ENCODE assay signal across 26 cellular contexts in genomic region chr12:62725781-62726180, GRCh38.
DNase-seq lines count a peak whose midpoint lies in the region; ATAC-seq and TF ChIP-seq lines count a peak whose summit lies in the region.
"Had no signal": no experiment of that assay in that cellular context is flagged by ENCODE, and none has a peak within 500 bp of the region (broad histone marks: within the 10 kb centered on the region; RNA-seq: fewer than 3 reads in every experiment).

No MANE protein-coding gene starts in this region.

- dilution Hi-C loops in IMR-90 (cut with HindIII; ENCODE audit: low sequenced_read_pairs, unreplicated experiment) = no loop called here

- H3K4me1 Mint-ChIP-seq in endodermal cell (peaks cover 50% of the 10 kb centered on the region), nephron (peaks cover 72% of the 10 kb centered on the region)

- no peak overlapping the region for H3K14ac ChIP-seq in IMR-90 (replicated peaks; ENCODE audit: low read depth, low read length)

- in situ Hi-C loops in IMR-90 (cut with MboI; ENCODE audit: low sequenced_read_pairs) = no loop called here

- H3K9ac ChIP-seq in IMR-90 (ENCODE audit: low read depth, low read length) (no peak overlapping the region), endodermal cell (ENCODE audit: extremely low read depth, low read length, poor library complexity, severe bottlenecking) (no peak overlapping the region)
- H3K9ac ChIP-seq: BLaER1 had no signal

- H3K9me3 Mint-ChIP-seq in endodermal cell (no peaks in the 10 kb centered on the region), nephron (no peaks in the 10 kb centered on the region)
- H3K9me3 Mint-ChIP-seq: activated naive CD4-positive, alpha-beta T cell treated with anti-CD3 and anti-CD28 coated beads for 36 hours; activated T-cell treated with anti-CD3 and anti-CD28 coated beads, Interleukin-2, amount 50 U/mL, for 4 hours; stimulated activated naive CD8-positive, alpha-beta T cell treated with anti-CD3 and anti-CD28 coated beads, Interleukin-15, Interleukin-2, amounts not matched to agents 100 ng/mL and 50 ng/mL, for 24 hours had no signal

- H3K27me3 Mint-ChIP-seq in endodermal cell (ENCODE audit: insufficient read depth) (no peaks in the 10 kb centered on the region), nephron (ENCODE audit: low read depth) (peaks cover 13% of the 10 kb centered on the region)
- H3K27me3 Mint-ChIP-seq: stimulated activated naive CD8-positive, alpha-beta T cell treated with anti-CD3 and anti-CD28 coated beads, Interleukin-15, Interleukin-2, amounts not matched to agents 100 ng/mL and 50 ng/mL, for 24 hours had no signal

- no peak overlapping the region for H2AK9ac ChIP-seq in IMR-90 (replicated peaks; ENCODE audit: low read depth, low read length, poor library complexity)

- no peak overlapping the region for H2BK5ac ChIP-seq in IMR-90 (ENCODE audit: low read depth, low read length, poor library complexity, severe bottlenecking)

- H3K56ac ChIP-seq in IMR-90 (ENCODE audit: extremely low read depth, insufficient read depth, low read length) = no peak overlapping the region

- POLR2A ChIA-PET in IMR-90 (lab: Charles Lee; ENCODE audit: unreplicated experiment) = no interaction called here

- H3K18ac ChIP-seq in IMR-90 (ENCODE audit: low read depth, low read length) = 0 out of 2 replicates have a peak overlapping the region, but pooled peaks have one; percentile 55

- no peak overlapping the region for H4K5ac ChIP-seq in IMR-90 (ENCODE audit: low read depth, low read length)

- H3K27ac ChIP-seq in ACC112 (ENCODE audit: low read depth, low read length) = peak overlapping the region; percentile 91
- H3K27ac ChIP-seq in IMR-90 (ENCODE audit: insufficient read depth, low read length) = no peak overlapping the region
- H3K27ac ChIP-seq in endodermal cell (ENCODE audit: low read depth, low read length) = no peak overlapping the region
- H3K27ac ChIP-seq: BLaER1, neutrophil, spleen had no signal

- no peaks in the 10 kb centered on the region for H3K9me3 ChIP-seq in IMR-90 (ENCODE audit: control insufficient read depth, insufficient read depth, low read length)
- H3K9me3 ChIP-seq in endodermal cell (ENCODE audit: control insufficient read depth, low read length) = no peaks in the 10 kb centered on the region
- H3K9me3 ChIP-seq: BLaER1, neutrophil, spleen, transverse colon had no signal

- DNase-seq in IMR-90 (no peak), endodermal cell (no peak), NCI-H1436 (lab: John Stamatoyannopoulos, UW) (no peak), NCI-H2196 (lab: John Stamatoyannopoulos, UW; ENCODE audit: unreplicated experiment) (no peak), SKM-1 (lab: John Stamatoyannopoulos, UW; ENCODE audit: unreplicated experiment) (no peak)
- no peak for DNase-seq in stimulated activated CD4-positive, alpha-beta T cell treated with anti-CD3 and anti-CD28 coated beads, Interleukin-12 subunit alpha, Interleukin-12 subunit beta, amount 100 ng/mL, for 4 hours
- DNase-seq: activated CD4-positive, alpha-beta T cell treated with anti-CD3 and anti-CD28 coated beads for 1 hour; activated naive CD4-positive, alpha-beta T cell treated with anti-CD3 and anti-CD28 coated beads for 36 hours; activated T-cell treated with anti-CD3 and anti-CD28 coated beads, Interleukin-2, amount 50 U/mL, for 4 hours; central memory CD4-positive, alpha-beta T cell; dorsolateral prefrontal cortex; foreskin melanocyte; hippocampal formation; NCI-H1092 treated with DMSO at 0.1 percent for 48 hours; NCI-H2081 treated with DMSO at 0.1 percent for 48 hours; NCI-H446; spleen; stimulated activated CD4-positive, alpha-beta T cell treated with anti-CD3 and anti-CD28 coated beads, Interleukin-4, amount 100 ng/mL, for 4 hours; T1000; transverse colon had no signal

- H3K4me3 Mint-ChIP-seq in endodermal cell (no peak overlapping the region), nephron (no peak overlapping the region)
- H3K4me3 Mint-ChIP-seq: activated naive CD4-positive, alpha-beta T cell treated with anti-CD3 and anti-CD28 coated beads for 36 hours; activated T-cell treated with anti-CD3 and anti-CD28 coated beads, Interleukin-2, amount 50 U/mL, for 4 hours; stimulated activated naive CD8-positive, alpha-beta T cell treated with anti-CD3 and anti-CD28 coated beads, Interleukin-15, Interleukin-2, amounts not matched to agents 100 ng/mL and 50 ng/mL, for 24 hours had no signal

- no peak overlapping the region for H4K8ac ChIP-seq in IMR-90 (ENCODE audit: low read depth in 2 of 2, low read length in 2 of 2)

- no peak overlapping the region for H3K4me2 ChIP-seq in IMR-90 (ENCODE audit: low read depth, low read length)
- H3K4me2 ChIP-seq: BLaER1 had no signal

- TF ChIP-seq RAD21 in IMR-90 (IDR thresholded peaks at IDR 0.05; ENCODE audit: low read length) = no peak

- H3K79me1 ChIP-seq in IMR-90 (ENCODE audit: low read depth in 1 of 2, low read length in 2 of 2) = peaks cover 0 to 5% of the 10 kb centered on the region in 2 experiments; a peak in 1 of 4 replicates

- TF ChIP-seq CTCF in IMR-90 (conservative IDR thresholded peaks at IDR 0.05; ENCODE audit: low read depth, low read length) = no peak
- TF ChIP-seq CTCF in endodermal cell (conservative IDR thresholded peaks at IDR 0.05) = no peak
- no peak for TF ChIP-seq CTCF in nephron (IDR thresholded peaks at IDR 0.05; ENCODE audit: unreplicated experiment in 3 of 3)

- WGBS in IMR-90 (ENCODE audit: extremely low coverage in 2 of 2, insufficient read length in 1 of 2), 2 experiments = no CpG with 5 or more reads among the region's 1 CpG
- WGBS in endodermal cell (ENCODE audit: insufficient coverage in 1 of 2, insufficient read length in 1 of 2), 2 experiments = 89% methylated on average over 1 of the region's 1 CpG; no CpG with 5 or more reads in 1 of the 2 experiments

- peak overlapping the region; percentile 36; the same call in 1 of the 2 replicates for H4K91ac ChIP-seq in IMR-90 (ENCODE audit: insufficient read depth, low read depth, low read length)

- peak overlapping the region; percentile 93 for H2BK120ac ChIP-seq in IMR-90 (ENCODE audit: low read depth, low read length)

- CTCF ChIA-PET in IMR-90 (lab: Yijun Ruan, JAX) = no interaction called here

- H3K4ac ChIP-seq in IMR-90 (ENCODE audit: low read depth, low read length) = peak overlapping the region; percentile 33; the same call in 1 of the 2 replicates

- no peak for TF ChIP-seq POLR2A in IMR-90 (IDR thresholded peaks at IDR 0.05; ENCODE audit: low read depth, low read length)

- peak overlapping the region; percentile 42; the same call in 2 of the 3 replicates for H2BK15ac ChIP-seq in IMR-90 (ENCODE audit: low read depth, low read length)

- no peaks in the 10 kb centered on the region for H4K20me1 ChIP-seq in IMR-90 (ENCODE audit: insufficient read depth, low read length)
- H4K20me1 ChIP-seq: BLaER1 had no signal

- no peaks in the 10 kb centered on the region for H3K27me3 ChIP-seq in ACC112 (ENCODE audit: insufficient read depth, low read length)
- H3K27me3 ChIP-seq in IMR-90 (ENCODE audit: control insufficient read depth, insufficient read depth, low read length) = no peaks in the 10 kb centered on the region
- H3K27me3 ChIP-seq in endodermal cell (ENCODE audit: control insufficient read depth, insufficient read depth, low read length, poor library complexity, severe bottlenecking) = no peaks in the 10 kb centered on the region
- H3K27me3 ChIP-seq: BLaER1, dorsolateral prefrontal cortex, neutrophil, spleen, transverse colon had no signal

- H3K36me3 ChIP-seq in ACC112 (ENCODE audit: insufficient read depth, low read length) (no peaks in the 10 kb centered on the region), IMR-90 (ENCODE audit: control insufficient read depth, insufficient read depth, low read length) (no peaks in the 10 kb centered on the region), endodermal cell (ENCODE audit: control insufficient read depth, insufficient read depth, low read length) (no peaks in the 10 kb centered on the region)
- H3K36me3 ChIP-seq: BLaER1, neutrophil, spleen, transverse colon had no signal

- no peaks in the 10 kb centered on the region for H3K36me3 Mint-ChIP-seq in endodermal cell (ENCODE audit: low read depth)
- H3K36me3 Mint-ChIP-seq in nephron (ENCODE audit: low read depth) = no peaks in the 10 kb centered on the region

- H3K27ac Mint-ChIP-seq in endodermal cell = peak overlapping the region; percentile 98
- peak overlapping the region; percentile 84 to 95 (median 94) for H3K27ac Mint-ChIP-seq in nephron
- H3K27ac Mint-ChIP-seq: activated naive CD4-positive, alpha-beta T cell treated with anti-CD3 and anti-CD28 coated beads for 36 hours; stimulated activated naive CD8-positive, alpha-beta T cell treated with anti-CD3 and anti-CD28 coated beads, Interleukin-15, Interleukin-2, amounts not matched to agents 100 ng/mL and 50 ng/mL, for 24 hours had no signal

- H3K4me3 ChIP-seq in ACC112 (ENCODE audit: low read depth, low read length) (no peak overlapping the region), IMR-90 (ENCODE audit: insufficient read depth, low read depth, low read length) (no peak overlapping the region), endodermal cell (ENCODE audit: low read length) (no peak overlapping the region)
- H3K4me3 ChIP-seq: BLaER1, dorsolateral prefrontal cortex, spleen, transverse colon had no signal

- ATAC-seq in IMR-90 (ENCODE audit: low read depth) = no peak
- ATAC-seq: activated T-cell treated with anti-CD3 and anti-CD28 coated beads, Interleukin-2, amount 50 U/mL, for 4 hours; HepG2 had no signal

- intact Hi-C loops in IMR-90 (cut with micrococcal nuclease) = loop anchor here (2.0 kb wide), 1 partner anchor 95 kb away; no protein-coding TSS in a partner anchor

- no peak overlapping the region; the same call in 1 of the 2 replicates for H2AK5ac ChIP-seq in IMR-90 (ENCODE audit: low read depth, low read length)

- no peaks in the 10 kb centered on the region for H3K79me2 ChIP-seq in ACC112 (ENCODE audit: control insufficient read depth, insufficient read depth, low read length, unreplicated experiment)

- H3K9me1 ChIP-seq in IMR-90 (ENCODE audit: insufficient read depth, low read length) = peaks cover 20% of the 10 kb centered on the region

- BruUV-seq in IMR-90 (replicated peaks; lab: Mats Ljungman, UMichigan) = no TSS peak

- H2BK20ac ChIP-seq in IMR-90 (ENCODE audit: low read depth, low read length) = peak overlapping the region; percentile 50; the same call in 1 of the 2 replicates

- H3K23ac ChIP-seq in IMR-90 (ENCODE audit: low read depth, low read length) = no peak overlapping the region

- H3K4me1 ChIP-seq in ACC112 (ENCODE audit: control insufficient read depth, insufficient read depth, low read length, unreplicated experiment) = peaks cover 66% of the 10 kb centered on the region
- H3K4me1 ChIP-seq in IMR-90 (ENCODE audit: control insufficient read depth, insufficient read depth, low read length) = peaks cover 20% of the 10 kb centered on the region
- H3K4me1 ChIP-seq in endodermal cell (ENCODE audit: control insufficient read depth, insufficient read depth, low read length) = peaks cover 9% of the 10 kb centered on the region
- H3K4me1 ChIP-seq: BLaER1 had no signal

- H2AFZ ChIP-seq in ACC112 (ENCODE audit: low read length, unreplicated experiment) (no peak overlapping the region), IMR-90 (replicated peaks; ENCODE audit: low read length, poor library complexity) (no peak overlapping the region)

TF ChIP-seq in IMR-90, 13 proteins besides CTCF, POLR2A, EP300 and RAD21 (continues in another document):
- TF ChIP-seq RFX5 (IDR thresholded peaks at IDR 0.05; ENCODE audit: low read depth, low read length) (no peak), RCOR1 (IDR thresholded peaks at IDR 0.05; ENCODE audit: insufficient replicate concordance, low read length) (no peak)
